Comparison of ENCODE assay signal across 8 cellular contexts in the genomic region with DNA sequence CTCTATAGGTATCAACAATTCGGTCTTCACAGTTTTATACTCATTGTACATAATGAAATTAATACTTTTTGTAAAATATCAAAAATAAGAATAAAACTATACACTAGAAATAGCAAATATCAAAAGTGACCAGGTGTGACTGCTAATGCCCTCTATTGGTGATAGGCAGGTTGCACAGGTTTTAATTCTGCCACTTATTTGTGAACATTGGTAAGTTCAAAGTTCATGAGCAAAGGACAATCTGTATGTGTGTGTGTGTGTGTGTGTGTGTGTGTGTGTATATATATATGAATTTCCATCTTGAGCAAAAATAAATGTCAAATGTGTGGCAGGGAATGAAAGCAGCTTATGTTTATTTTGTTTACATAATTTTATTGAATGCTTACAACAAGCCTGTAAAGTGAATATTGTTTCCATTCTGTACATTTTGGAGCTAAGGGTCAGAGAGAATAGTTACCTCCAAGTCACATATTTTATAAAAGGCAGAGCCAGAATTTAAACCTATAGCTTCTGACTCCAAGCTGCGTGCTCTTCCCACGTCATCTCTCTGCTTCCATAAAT.
DNase-seq lines count a peak whose midpoint lies in the region; ATAC-seq and TF ChIP-seq lines count a peak whose summit lies in the region.

No MANE protein-coding gene starts in this region.

- DNase-seq in BE2C, result no peak
- DNase-seq in NAMALWA (ENCODE audit: low spot score), result peak; percentile 34
- no peak for DNase-seq in foreskin fibroblast
- DNase-seq in HuH-7 (ENCODE audit: low spot score), result no peak
- no peak for DNase-seq in stimulated activated naive CD4-positive, alpha-beta T cell (lab: John Stamatoyannopoulos, UW)
- DNase-seq in activated CD4-positive, alpha-beta T cell treated with anti-CD3 and anti-CD28 coated beads, Interleukin-2, amount 10 ng/mL, durations not matched to agents 7 days and 5 days, result no peak
- no peak for DNase-seq in NCI-H1930 (lab: John Stamatoyannopoulos, UW)

- peak; percentile 75 for ATAC-seq in GM19328 (IDR thresholded peaks at IDR 0.05; ENCODE audit: unreplicated experiment)

- TF ChIP-seq CTCF in BE2C (IDR thresholded peaks at IDR 0.05; ENCODE audit: low read depth, low read length) (peak; percentile 64), foreskin fibroblast (IDR thresholded peaks at IDR 0.05; ENCODE audit: low read depth, low read length) (peak; percentile 4)

- no peaks in the 10 kb centered on the region for H3K9me3 Mint-ChIP-seq in activated CD4-positive, alpha-beta T cell treated with anti-CD3 and anti-CD28 coated beads, Interleukin-2, amount 10 ng/mL, durations not matched to agents 7 days and 5 days

- H3K4me1 Mint-ChIP-seq in activated CD4-positive, alpha-beta T cell treated with anti-CD3 and anti-CD28 coated beads, Interleukin-2, amount 10 ng/mL, durations not matched to agents 7 days and 5 days, result no peaks in the 10 kb centered on the region

- POLR2A ChIA-PET in activated CD4-positive, alpha-beta T cell treated with anti-CD3 and anti-CD28 coated beads, Interleukin-2, amount 10 ng/mL, durations not matched to agents 7 days and 5 days (lab: Charles Lee), result no interaction called here

- H3K4me3 ChIP-seq in BE2C (ENCODE audit: low read depth, low read length) (no peak overlapping the region), foreskin fibroblast (ENCODE audit: low read depth in 1 of 2, low read length in 2 of 2) (no peak overlapping the region)

- CTCF ChIA-PET in activated CD4-positive, alpha-beta T cell treated with anti-CD3 and anti-CD28 coated beads, Interleukin-2, amount 10 ng/mL, durations not matched to agents 7 days and 5 days (lab: Charles Lee), result no interaction called here

- H3K4me3 Mint-ChIP-seq in activated CD4-positive, alpha-beta T cell treated with anti-CD3 and anti-CD28 coated beads, Interleukin-2, amount 10 ng/mL, durations not matched to agents 7 days and 5 days, result no peak overlapping the region

- H3K36me3 Mint-ChIP-seq in activated CD4-positive, alpha-beta T cell treated with anti-CD3 and anti-CD28 coated beads, Interleukin-2, amount 10 ng/mL, durations not matched to agents 7 days and 5 days (ENCODE audit: low read depth), result no peaks in the 10 kb centered on the region

- H3K27ac Mint-ChIP-seq in activated CD4-positive, alpha-beta T cell treated with anti-CD3 and anti-CD28 coated beads, Interleukin-2, amount 10 ng/mL, durations not matched to agents 7 days and 5 days, result no peak overlapping the region

- no peaks in the 10 kb centered on the region for H3K9me3 ChIP-seq in BE2C

- H3K4me1 ChIP-seq in BE2C, result no peaks in the 10 kb centered on the region

- H3K27me3 Mint-ChIP-seq in activated CD4-positive, alpha-beta T cell treated with anti-CD3 and anti-CD28 coated beads, Interleukin-2, amount 10 ng/mL, durations not matched to agents 7 days and 5 days, result no peaks in the 10 kb centered on the region

- no peaks in the 10 kb centered on the region for H3K36me3 ChIP-seq in BE2C

- no peaks in the 10 kb centered on the region for H3K27me3 ChIP-seq in BE2C
